Comparison of ENCODE assay signal across 10 cellular contexts in genomic region chr20:58205850-58206249, GRCh38. TPM values are rescaled to one million over a fixed set of nuclear protein-coding genes. Genes with fewer than 3 reads are reported as not detected.
"Had no signal": no experiment of that assay in that cellular context is flagged by ENCODE, and none has a peak within 500 bp of the region (broad histone marks: within the 10 kb centered on the region; RNA-seq: fewer than 3 reads in every experiment).

No MANE protein-coding gene starts in this region.

- H3K9ac ChIP-seq: GM23248 had no signal

- ATAC-seq: K562 had no signal

- H3K27ac ChIP-seq: GM23248, HL-60 had no signal

- FAIRE-seq: K562 had no signal

- H3K4me3 ChIP-seq: GM23248, K562 had no signal

- H2AFZ ChIP-seq: GM23248 had no signal

- DNase-seq: GM23248, GOT3, H7, HCEC 1CT, IMR-90, KG1 had no signal

RNA-seq across cellular contexts. Expression of gene ANKRD60, which starts 22.6 kb away (rescaled TPM):
- total RNA-seq: GM23248, H4, H7, HT1080, IMR-90, K562 had no signal
- polyA plus RNA-seq: GM23248, IMR-90, K562 had no signal
